10 cellular contexts compared by ENCODE assay signal in genomic region chr1:196400478-196401453, GRCh38.
DNase-seq lines count a peak whose midpoint lies in the region; TF ChIP-seq lines count a peak whose summit lies in the region.
"Had no signal": no experiment of that assay in that cellular context is flagged by ENCODE, and none has a peak within 500 bp of the region (broad histone marks: within the 10 kb centered on the region; RNA-seq: fewer than 3 reads in every experiment).

No MANE protein-coding gene starts in this region.

- TF ChIP-seq POLR2A in ovary (IDR thresholded peaks at IDR 0.05) = no peak

- H3K9me3 Mint-ChIP-seq in activated CD4-positive, alpha-beta memory T cell treated with anti-CD3 and anti-CD28 coated beads, Interleukin-2, amount 10 ng/mL, durations not matched to agents 7 days and 5 days = no peaks in the 10 kb centered on the region

- H3K27me3 ChIP-seq in ovary = no peaks in the 10 kb centered on the region

- H3K4me1 Mint-ChIP-seq in activated CD4-positive, alpha-beta memory T cell treated with anti-CD3 and anti-CD28 coated beads, Interleukin-2, amount 10 ng/mL, durations not matched to agents 7 days and 5 days = peaks cover 5% of the 10 kb centered on the region

- TF ChIP-seq CTCF in ovary (IDR thresholded peaks at IDR 0.05) = no peak

- no peak overlapping the region for H3K4me3 Mint-ChIP-seq in activated CD4-positive, alpha-beta memory T cell treated with anti-CD3 and anti-CD28 coated beads, Interleukin-2, amount 10 ng/mL, durations not matched to agents 7 days and 5 days

- no peaks in the 10 kb centered on the region for H3K9me3 ChIP-seq in ovary

- H3K4me3 ChIP-seq in ovary = no peak overlapping the region

- no peak overlapping the region for H3K27ac Mint-ChIP-seq in activated CD4-positive, alpha-beta memory T cell treated with anti-CD3 and anti-CD28 coated beads, Interleukin-2, amount 10 ng/mL, durations not matched to agents 7 days and 5 days

- no peaks in the 10 kb centered on the region for H3K27me3 Mint-ChIP-seq in activated CD4-positive, alpha-beta memory T cell treated with anti-CD3 and anti-CD28 coated beads, Interleukin-2, amount 10 ng/mL, durations not matched to agents 7 days and 5 days

- TF ChIP-seq EP300 in ovary (IDR thresholded peaks at IDR 0.05) = no peak

- H3K36me3 ChIP-seq in ovary = no peaks in the 10 kb centered on the region

- CTCF ChIA-PET in activated CD4-positive, alpha-beta memory T cell treated with anti-CD3 and anti-CD28 coated beads, Interleukin-2, amount 10 ng/mL, durations not matched to agents 7 days and 5 days (lab: Charles Lee) = no interaction called here

- POLR2A ChIA-PET in activated CD4-positive, alpha-beta memory T cell treated with anti-CD3 and anti-CD28 coated beads, Interleukin-2, amount 10 ng/mL, durations not matched to agents 7 days and 5 days (lab: Charles Lee) = no interaction called here

- H3K27ac ChIP-seq in ovary = peak overlapping the region in 1 of 2 donors; percentile 63

- intact Hi-C loops in ovary (cut with DNase I) = no loop called here

- 24 to 39% (median 32%) methylated on average over 7 of the region's 7 CpGs for WGBS in ovary, 3 donors

- H3K4me1 ChIP-seq in ovary (ENCODE audit: insufficient read depth) = peaks cover 1% of the 10 kb centered on the region

- no peaks in the 10 kb centered on the region for H3K36me3 Mint-ChIP-seq in activated CD4-positive, alpha-beta memory T cell treated with anti-CD3 and anti-CD28 coated beads, Interleukin-2, amount 10 ng/mL, durations not matched to agents 7 days and 5 days (ENCODE audit: low read depth)

- DNase-seq in GDM1 (lab: John Stamatoyannopoulos, UW) = peak; percentile 12
- DNase-seq in SKM-1 (lab: John Stamatoyannopoulos, UW; ENCODE audit: unreplicated experiment) = peak; percentile 42
- peak; percentile 64 for DNase-seq in fibroblast of the conjunctiva (ENCODE audit: low read depth)
- DNase-seq in ovary = peak; percentile 68 to 75 (median 73)
- DNase-seq in activated CD4-positive, alpha-beta memory T cell treated with anti-CD3 and anti-CD28 coated beads, Interleukin-2, amount 10 ng/mL, durations not matched to agents 7 days and 5 days = no peak
- no peak for DNase-seq in germinal center (ENCODE audit: low spot score)
- DNase-seq in midbrain (lab: John Stamatoyannopoulos, UW) = no peak
- DNase-seq in activated T-cell treated with anti-CD3 and anti-CD28 coated beads, Interleukin-2, amount 50 U/mL, for 48 hours = no peak
- DNase-seq: NCI-H774; stimulated activated CD4-positive, alpha-beta T cell treated with anti-CD3 and anti-CD28 coated beads, Interleukin-1b, Interleukin-23, amount 100 ng/mL, for 48 hours had no signal

Comparison
In these comparisons a context has a peak if more than half of its experiments do, and no peak if none do; other contexts are left out.
1. DNase-seq: peak in GDM1 (single experiment), SKM-1 (single experiment), fibroblast of the conjunctiva (single experiment) and ovary (5 of 5); none in activated CD4-positive, alpha-beta memory T cell treated with anti-CD3 and anti-CD28 coated beads, Interleukin-2, amount 10 ng/mL, durations not matched to agents 7 days and 5 days (single experiment), germinal center (single experiment), midbrain (single experiment) and activated T-cell treated with anti-CD3 and anti-CD28 coated beads, Interleukin-2, amount 50 U/mL, for 48 hours (0 of 2).